30 cellular contexts compared by ENCODE assay signal in genomic region chr18:4755848-4756247, GRCh38.
A peak's percentile ranks its signal among the peaks of the same experiment; 100 is the strongest.
DNase-seq lines count a peak whose midpoint lies in the region; ATAC-seq and TF ChIP-seq lines count a peak whose summit lies in the region.
"Had no signal": no experiment of that assay in that cellular context is flagged by ENCODE, and none has a peak within 500 bp of the region (broad histone marks: within the 10 kb centered on the region; RNA-seq: fewer than 3 reads in every experiment).

No MANE protein-coding gene starts in this region.

- H3K4me1 ChIP-seq in DOHH2 (ENCODE audit: control insufficient read depth, low read length) (peaks cover 31% of the 10 kb centered on the region), hepatocyte (ENCODE audit: insufficient read depth) (no peaks in the 10 kb centered on the region)
- H3K4me1 ChIP-seq: Caco-2, gastrocnemius medialis, lower lobe of right lung, prostate gland, right lobe of liver, SJSA1 had no signal

- H3K9me3 ChIP-seq in DOHH2 (ENCODE audit: control insufficient read depth, insufficient read depth, low read length) (no peaks in the 10 kb centered on the region), hepatocyte (ENCODE audit: low read depth) (no peaks in the 10 kb centered on the region)
- H3K9me3 ChIP-seq: gastrocnemius medialis, lower lobe of right lung, prostate gland, right lobe of liver, SJSA1, thoracic aorta had no signal

- TF ChIP-seq CTCF in DOHH2 (IDR thresholded peaks at IDR 0.05; ENCODE audit: low read depth, low read length, poor library complexity, severe bottlenecking) (no peak), hepatocyte (IDR thresholded peaks at IDR 0.05; ENCODE audit: poor library complexity) (no peak)

- no peak for DNase-seq in Kasumi-1 (lab: John Stamatoyannopoulos, UW)
- no peak for DNase-seq in AG08395 (ENCODE audit: low spot score)
- DNase-seq in hepatocyte (ENCODE audit: low spot score): no peak
- DNase-seq: 8988T; activated CD4-positive, alpha-beta T cell treated with anti-CD3 and anti-CD28 coated beads, Interleukin-2, amount 10 ng/mL, durations not matched to agents 24 days and 14 days; activated effector memory CD4-positive, alpha-beta T cell treated with Interleukin-2 at 50 U/mL for 16 hours; activated T-cell treated with anti-CD3 and anti-CD28 coated beads, Interleukin-2, amount 50 U/mL, for 1 hour; Caco-2; gastrocnemius medialis; hypothalamus; IMR-90; lower lobe of right lung; naive thymus-derived CD8-positive, alpha-beta T cell; NCI-H1092; NCI-H1694 treated with DMSO at 0.1 percent for 48 hours; NCI-H446 treated with DMSO at 0.1 percent for 48 hours; NCI-H82; nucleus accumbens; right lobe of liver; stimulated activated CD8-positive, alpha-beta memory T cell treated with anti-CD3 and anti-CD28 coated beads, Interleukin-4, amount 100 ng/mL, for 48 hours; WERI-Rb-1 had no signal

- H3F3A ChIP-seq in DOHH2 (ENCODE audit: control insufficient read depth, insufficient read depth): peaks cover 5% of the 10 kb centered on the region; the same call in 1 of the 2 replicates

- H2AFZ ChIP-seq in hepatocyte: no peak overlapping the region

- H3K79me2 ChIP-seq in DOHH2 (ENCODE audit: control insufficient read depth, low read length) (no peaks in the 10 kb centered on the region), hepatocyte (no peaks in the 10 kb centered on the region)

- ATAC-seq in GM18858 (IDR thresholded peaks at IDR 0.05; ENCODE audit: unreplicated experiment): peak; percentile 75
- peak; percentile 51 for ATAC-seq in GM21529 (IDR thresholded peaks at IDR 0.05; ENCODE audit: unreplicated experiment)
- peak; percentile 83 for ATAC-seq in HG03432 (IDR thresholded peaks at IDR 0.05; ENCODE audit: unreplicated experiment)
- ATAC-seq in GM21367 (IDR thresholded peaks at IDR 0.05; ENCODE audit: unreplicated experiment): no peak
- ATAC-seq: activated naive CD4-positive, alpha-beta T cell treated with anti-CD3 and anti-CD28 coated beads, Interleukin-2, amount 50 U/mL, for 72 hours; gastrocnemius medialis; lower lobe of right lung; naive thymus-derived CD8-positive, alpha-beta T cell; right lobe of liver had no signal

- H3K27ac ChIP-seq in DOHH2 (ENCODE audit: low read depth, low read length) (peak overlapping the region; percentile 25), hepatocyte (no peak overlapping the region)
- H3K27ac ChIP-seq: gastrocnemius medialis, lower lobe of right lung, prostate gland, right lobe of liver, SJSA1, thoracic aorta, WERI-Rb-1 had no signal

- H4K20me1 ChIP-seq in DOHH2 (ENCODE audit: control insufficient read depth, insufficient read depth, low read depth, low read length): no peaks in the 10 kb centered on the region
- H4K20me1 ChIP-seq in hepatocyte (ENCODE audit: insufficient read depth, poor library complexity, severe bottlenecking): no peaks in the 10 kb centered on the region

- 86% methylated on average over 4 of the region's 4 CpGs for WGBS in hepatocyte (ENCODE audit: low lambda C conversion rate, missing lambda C conversion rate)

- 0 out of 2 replicates have a peak overlapping the region, but pooled peaks have one; percentile 2 for H3K4me3 ChIP-seq in DOHH2 (ENCODE audit: low read length)
- H3K4me3 ChIP-seq in hepatocyte: no peak overlapping the region
- H3K4me3 ChIP-seq: gastrocnemius medialis, lower lobe of right lung, prostate gland, right lobe of liver, SJSA1, thoracic aorta had no signal

- no peaks in the 10 kb centered on the region for H3K27me3 ChIP-seq in DOHH2 (ENCODE audit: control insufficient read depth, low read length)
- no peaks in the 10 kb centered on the region for H3K27me3 ChIP-seq in hepatocyte
- H3K27me3 ChIP-seq: gastrocnemius medialis, right lobe of liver, SJSA1 had no signal

- H3K9me2 ChIP-seq in DOHH2 (replicated peaks; ENCODE audit: control insufficient read depth, low read length) (no peaks in the 10 kb centered on the region), hepatocyte (replicated peaks; ENCODE audit: insufficient read depth) (no peaks in the 10 kb centered on the region)

- H3K4me2 ChIP-seq in DOHH2 (ENCODE audit: low read length): peak overlapping the region; percentile 53
- H3K4me2 ChIP-seq in hepatocyte: no peak overlapping the region

- no peaks in the 10 kb centered on the region for H3K36me3 ChIP-seq in DOHH2 (ENCODE audit: control insufficient read depth, low read length)
- H3K36me3 ChIP-seq in hepatocyte (replicated peaks; ENCODE audit: insufficient read depth, low read depth): no peaks in the 10 kb centered on the region
- H3K36me3 ChIP-seq: gastrocnemius medialis, lower lobe of right lung, prostate gland, right lobe of liver, SJSA1, thoracic aorta, WERI-Rb-1 had no signal
